Comparison of ENCODE assay signal across 8 cellular contexts in the genomic region with DNA sequence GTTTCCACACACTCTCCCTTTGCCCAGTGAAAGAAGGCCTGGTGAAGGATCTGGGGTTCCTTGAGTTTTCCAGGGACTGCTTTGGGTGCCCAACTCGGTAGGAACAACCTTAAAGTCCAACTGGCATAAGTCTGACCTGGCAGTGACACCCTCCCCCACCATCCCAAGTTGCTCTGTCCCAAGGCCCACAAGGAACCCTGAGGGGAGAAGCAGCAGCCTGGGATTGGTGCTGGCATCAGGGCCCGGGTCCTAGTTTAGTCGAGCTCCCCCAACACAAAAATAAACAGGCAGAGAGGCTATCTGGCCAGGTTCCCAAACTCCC. TPM values are rescaled to one million over a fixed set of nuclear protein-coding genes. Genes with fewer than 3 reads are reported as not detected.
DNase-seq lines count a peak whose midpoint lies in the region; ATAC-seq and TF ChIP-seq lines count a peak whose summit lies in the region.

No MANE protein-coding gene starts in this region.

- no peak for TF ChIP-seq CTCF in neural progenitor cell (IDR thresholded peaks at IDR 0.05)

- H3K9me3 Mint-ChIP-seq in CD4-positive, CD25-positive, alpha-beta regulatory T cell = peaks cover 0 to 2% (median 0%) of the 10 kb centered on the region in 7 donors
- no peaks in the 10 kb centered on the region for H3K9me3 Mint-ChIP-seq in neural progenitor cell

- peaks cover 65% of the 10 kb centered on the region for H3K79me2 ChIP-seq in neural progenitor cell (ENCODE audit: low read depth)

- H3K27ac Mint-ChIP-seq in CD4-positive, CD25-positive, alpha-beta regulatory T cell = peak overlapping the region; percentile 89 to 94 (median 94)
- peak overlapping the region; percentile 97 for H3K27ac Mint-ChIP-seq in neural progenitor cell

- H3K9ac ChIP-seq in neural progenitor cell = peak overlapping the region; percentile 96

- H4K20me1 ChIP-seq in neural progenitor cell (ENCODE audit: low read depth) = peaks cover 58% of the 10 kb centered on the region

- peak overlapping the region; percentile 82 for H3K4me3 ChIP-seq in CD4-positive, CD25-positive, alpha-beta regulatory T cell (ENCODE audit: low read depth, low read length)
- peak overlapping the region; percentile 98 for H3K4me3 ChIP-seq in effector memory CD4-positive, alpha-beta T cell (ENCODE audit: insufficient read depth, low read depth, low read length, poor library complexity, severe bottlenecking)
- peak overlapping the region; percentile 95 for H3K4me3 ChIP-seq in neural progenitor cell

- H3K36me3 Mint-ChIP-seq in CD4-positive, CD25-positive, alpha-beta regulatory T cell = peaks cover 7% of the 10 kb centered on the region
- H3K36me3 Mint-ChIP-seq in neural progenitor cell = peaks cover 10% of the 10 kb centered on the region

- peaks cover 23 to 69% (median 54%) of the 10 kb centered on the region in 4 donors for H3K4me1 Mint-ChIP-seq in CD4-positive, CD25-positive, alpha-beta regulatory T cell
- peaks cover 49% of the 10 kb centered on the region for H3K4me1 Mint-ChIP-seq in neural progenitor cell

- peaks cover 11% of the 10 kb centered on the region for H3K36me3 ChIP-seq in CD4-positive, CD25-positive, alpha-beta regulatory T cell (ENCODE audit: control insufficient read depth, insufficient read depth, low read length)
- H3K36me3 ChIP-seq in effector memory CD4-positive, alpha-beta T cell (ENCODE audit: control insufficient read depth, insufficient read depth, low read length) = peaks cover 10% of the 10 kb centered on the region
- H3K36me3 ChIP-seq in neural progenitor cell = no peaks in the 10 kb centered on the region

- H2AFZ ChIP-seq in neural progenitor cell (replicated peaks) = no peak overlapping the region

- peak overlapping the region; percentile 79 to 96 (median 95) for H3K4me3 Mint-ChIP-seq in CD4-positive, CD25-positive, alpha-beta regulatory T cell
- peak overlapping the region; percentile 98 for H3K4me3 Mint-ChIP-seq in neural progenitor cell

- H3K27me3 ChIP-seq in CD4-positive, CD25-positive, alpha-beta regulatory T cell (ENCODE audit: control insufficient read depth, insufficient read depth, low read length) = no peaks in the 10 kb centered on the region
- no peaks in the 10 kb centered on the region for H3K27me3 ChIP-seq in effector memory CD4-positive, alpha-beta T cell (replicated peaks; ENCODE audit: control insufficient read depth, insufficient read depth, low read length, poor library complexity, severe bottlenecking)
- no peaks in the 10 kb centered on the region for H3K27me3 ChIP-seq in neural progenitor cell

- H3K4me2 ChIP-seq in neural progenitor cell = peak overlapping the region; percentile 94

- H3K27ac ChIP-seq in CD4-positive, CD25-positive, alpha-beta regulatory T cell (ENCODE audit: insufficient read depth, low read length, poor library complexity, severe bottlenecking) = peak overlapping the region; percentile 88
- H3K27ac ChIP-seq in effector memory CD4-positive, alpha-beta T cell (ENCODE audit: insufficient read depth, low read length, poor library complexity, severe bottlenecking) = peak overlapping the region; percentile 94
- no peak overlapping the region for H3K27ac ChIP-seq in neural progenitor cell

- peaks cover 16% of the 10 kb centered on the region for H3K27me3 Mint-ChIP-seq in CD4-positive, CD25-positive, alpha-beta regulatory T cell
- peaks cover 8% of the 10 kb centered on the region for H3K27me3 Mint-ChIP-seq in neural progenitor cell (ENCODE audit: insufficient read depth, low read depth)

- H3F3A ChIP-seq in neural progenitor cell (ENCODE audit: low read depth) = peaks cover 5% of the 10 kb centered on the region

- intact Hi-C loops in posterior vena cava (cut with DNase I) = no loop called here

- no peaks in the 10 kb centered on the region for H3K9me3 ChIP-seq in CD4-positive, CD25-positive, alpha-beta regulatory T cell (ENCODE audit: control insufficient read depth in 2 of 2, low read length in 2 of 2)
- H3K9me3 ChIP-seq in effector memory CD4-positive, alpha-beta T cell (ENCODE audit: control insufficient read depth, low read length) = no peaks in the 10 kb centered on the region
- H3K9me3 ChIP-seq in neural progenitor cell (ENCODE audit: low read depth) = no peaks in the 10 kb centered on the region

- peaks cover 54% of the 10 kb centered on the region for H3K4me1 ChIP-seq in CD4-positive, CD25-positive, alpha-beta regulatory T cell (ENCODE audit: control insufficient read depth, insufficient read depth, low read length, poor library complexity, severe bottlenecking)
- H3K4me1 ChIP-seq in effector memory CD4-positive, alpha-beta T cell (ENCODE audit: control insufficient read depth, insufficient read depth, low read length, poor library complexity, severe bottlenecking) = peaks cover 51% of the 10 kb centered on the region
- peaks cover 30% of the 10 kb centered on the region for H3K4me1 ChIP-seq in neural progenitor cell

- no peak for DNase-seq in CD4-positive, CD25-positive, alpha-beta regulatory T cell
- DNase-seq in NAMALWA (ENCODE audit: low spot score) = peak; percentile 22
- DNase-seq in effector memory CD4-positive, alpha-beta T cell = no peak
- no peak for DNase-seq in neural progenitor cell (ENCODE audit: low spot score)
- DNase-seq in DMS153 treated with DMSO at 0.1 percent for 48 hours (lab: John Stamatoyannopoulos, UW; ENCODE audit: unreplicated experiment) = no peak
- DNase-seq in posterior vena cava (ENCODE audit: low spot score) = no peak
- no peak for DNase-seq in activated CD8-positive, alpha-beta memory T cell treated with anti-CD3 and anti-CD28 coated beads for 24 hours

- ATAC-seq in CD4-positive, CD25-positive, alpha-beta regulatory T cell (ENCODE audit: low read depth in 2 of 2) = no peak
- ATAC-seq in GM21723 (IDR thresholded peaks at IDR 0.05; ENCODE audit: unreplicated experiment) = no peak

RNA-seq across cellular contexts. Expression of a gene that starts 1.6 kb away (rescaled TPM):
- total RNA-seq in CD4-positive, CD25-positive, alpha-beta regulatory T cell = 149 TPM
- polyA plus RNA-seq in CD4-positive, CD25-positive, alpha-beta regulatory T cell = 1 to 10 TPM; 5.2 to 8.8 (median 6.5) TPM
- total RNA-seq in neural progenitor cell (ENCODE audit: low replicate concordance) (19.0 and 31.3 TPM in 2 replicates), posterior vena cava (10 to 100 TPM; 59.5 to 63.3 TPM)

RNA-seq across cellular contexts. Expression of a gene that starts 10.8 kb away (rescaled TPM):
- total RNA-seq in CD4-positive, CD25-positive, alpha-beta regulatory T cell = 6.0 TPM
- polyA plus RNA-seq in CD4-positive, CD25-positive, alpha-beta regulatory T cell = 10 to 100 TPM; 11.7 to 19.5 (median 15.8) TPM
- total RNA-seq in neural progenitor cell (ENCODE audit: low replicate concordance) = 5.3 and 6.0 TPM in 2 replicates
- total RNA-seq in posterior vena cava = under 1 TPM in 1 of 2 donors, not detected in 1; 0.38 TPM

RNA-seq across cellular contexts. Expression of a gene that starts 35.6 kb away (rescaled TPM):
- total RNA-seq in CD4-positive, CD25-positive, alpha-beta regulatory T cell = 0.27 TPM
- not detected for polyA plus RNA-seq in CD4-positive, CD25-positive, alpha-beta regulatory T cell
- total RNA-seq in neural progenitor cell (ENCODE audit: low replicate concordance) (0.03 TPM in 1 of 2 replicates, not detected in the other), posterior vena cava (1 to 10 TPM in 1 of 2 donors, under 1 TPM in 1; 0.93 to 2.7 TPM)

RNA-seq across cellular contexts. Expression of a gene that starts 40.4 kb away (rescaled TPM):
- 51.3 TPM for total RNA-seq in CD4-positive, CD25-positive, alpha-beta regulatory T cell
- polyA plus RNA-seq in CD4-positive, CD25-positive, alpha-beta regulatory T cell = 10 to 100 TPM; 59.3 to 83.8 (median 64.9) TPM
- total RNA-seq in neural progenitor cell (ENCODE audit: low replicate concordance) (32.4 and 41.8 TPM in 2 replicates), posterior vena cava (10 to 100 TPM; 52.2 to 57.3 TPM)

RNA-seq across cellular contexts. Expression of a gene that starts 51.6 kb away (rescaled TPM):
- 315 TPM for total RNA-seq in CD4-positive, CD25-positive, alpha-beta regulatory T cell
- polyA plus RNA-seq in CD4-positive, CD25-positive, alpha-beta regulatory T cell = 10 to 100 TPM; 59.0 to 71.9 (median 62.2) TPM
- total RNA-seq in neural progenitor cell (ENCODE audit: low replicate concordance) (32.7 and 69.5 TPM in 2 replicates), posterior vena cava (10 to 100 TPM; 37.7 to 40.8 TPM)
